ENCODE assay signal across 1 cellular context in the genomic region with DNA sequence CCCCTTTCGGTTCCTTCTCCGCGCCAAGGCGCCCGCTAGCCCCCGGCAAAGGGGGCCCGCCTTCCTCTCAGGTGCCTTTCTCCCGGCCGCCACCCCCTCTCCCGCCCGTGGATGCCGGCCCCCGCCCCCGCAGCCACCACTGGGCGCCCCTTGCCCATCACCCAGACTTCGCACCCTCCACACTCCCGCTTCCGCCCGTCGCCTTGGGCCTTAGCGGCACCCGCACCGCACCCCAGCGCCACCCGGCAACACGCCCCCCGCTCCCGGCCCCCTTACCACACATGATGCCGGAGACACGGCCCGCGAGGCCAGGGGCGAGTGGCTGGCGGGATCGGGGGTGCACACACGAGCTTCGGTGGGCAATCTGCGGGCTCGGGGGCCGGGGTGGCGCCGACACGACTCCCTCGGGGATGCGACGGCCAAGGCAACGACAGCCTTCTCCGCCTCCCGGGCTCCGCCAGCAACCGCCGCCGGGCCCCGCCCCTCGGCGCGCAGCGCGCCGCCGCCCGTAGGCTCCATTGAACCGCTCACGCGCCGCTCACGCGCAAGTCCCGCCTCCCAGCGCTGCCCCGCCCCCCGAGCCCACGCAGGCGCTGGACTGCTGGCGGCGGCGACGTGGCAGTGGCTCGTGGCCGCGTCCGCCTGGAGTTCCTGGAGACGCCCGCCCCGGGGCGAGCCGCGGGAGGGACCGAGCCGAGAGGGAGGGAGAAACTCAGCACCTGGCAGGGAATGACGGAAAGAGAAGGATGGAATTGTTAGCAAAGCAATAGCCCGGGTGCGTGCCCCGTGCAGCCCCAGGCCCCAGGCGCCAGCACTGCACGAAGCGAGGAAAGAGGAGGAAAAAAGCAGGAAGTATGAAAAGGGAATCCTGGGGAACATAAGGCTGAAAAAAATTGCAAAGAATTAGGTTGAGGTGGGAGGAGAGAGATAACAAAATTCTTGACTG.
A peak's percentile ranks its signal among the peaks of the same experiment; 100 is the strongest.
TF ChIP-seq lines count a peak whose summit lies in the region.

Gene GFPT1 (minus strand): TSS at position 439 of the 946 bp plus-strand sequence. CDS start 156 bp downstream, at position 283.

TF ChIP-seq in HepG2, 621 proteins besides CTCF, POLR2A, EP300 and RAD21 (continued from another document and continues in another):
- 0 out of 2 replicates have a peak, but pooled peaks have one; percentile 82 for TF ChIP-seq ATF5 (CRISPR knock-in tag; IDR thresholded peaks at IDR 0.05; ENCODE audit: low read depth)
- TF ChIP-seq TERF1 (CRISPR knock-in tag; IDR thresholded peaks at IDR 0.05): 0 out of 2 replicates have a peak, but pooled peaks have one; percentile 22
- TF ChIP-seq ZNF670 (CRISPR knock-in tag; IDR thresholded peaks at IDR 0.05; ENCODE audit: borderline replicate concordance): peak; percentile 93; the same call in 1 of the 2 replicates
- 0 out of 2 replicates have a peak, but pooled peaks have one; percentile 58 for TF ChIP-seq ZNF597 (CRISPR knock-in tag; IDR thresholded peaks at IDR 0.05)
- peak; percentile 56 for TF ChIP-seq ZNF781 (CRISPR knock-in tag; IDR thresholded peaks at IDR 0.05; ENCODE audit: borderline replicate concordance, not compliant biosample characterization)
- peak; percentile 81; the same call in 1 of the 2 replicates for TF ChIP-seq ZSCAN12 (CRISPR knock-in tag; IDR thresholded peaks at IDR 0.05)
- no peak for TF ChIP-seq NFIB (CRISPR knock-in tag; IDR thresholded peaks at IDR 0.05; ENCODE audit: borderline replicate concordance)
- TF ChIP-seq KLF9 (CRISPR knock-in tag; IDR thresholded peaks at IDR 0.05; ENCODE audit: low read depth): peak; percentile 35; the same call in 1 of the 2 replicates
- TF ChIP-seq NAIF1 (CRISPR knock-in tag; IDR thresholded peaks at IDR 0.05; ENCODE audit: borderline replicate concordance): no peak
- TF ChIP-seq KLF16 (CRISPR knock-in tag; IDR thresholded peaks at IDR 0.05): peak; percentile 73 to 81; a peak in 2 of 4 replicates
- TF ChIP-seq, protein P1, sequence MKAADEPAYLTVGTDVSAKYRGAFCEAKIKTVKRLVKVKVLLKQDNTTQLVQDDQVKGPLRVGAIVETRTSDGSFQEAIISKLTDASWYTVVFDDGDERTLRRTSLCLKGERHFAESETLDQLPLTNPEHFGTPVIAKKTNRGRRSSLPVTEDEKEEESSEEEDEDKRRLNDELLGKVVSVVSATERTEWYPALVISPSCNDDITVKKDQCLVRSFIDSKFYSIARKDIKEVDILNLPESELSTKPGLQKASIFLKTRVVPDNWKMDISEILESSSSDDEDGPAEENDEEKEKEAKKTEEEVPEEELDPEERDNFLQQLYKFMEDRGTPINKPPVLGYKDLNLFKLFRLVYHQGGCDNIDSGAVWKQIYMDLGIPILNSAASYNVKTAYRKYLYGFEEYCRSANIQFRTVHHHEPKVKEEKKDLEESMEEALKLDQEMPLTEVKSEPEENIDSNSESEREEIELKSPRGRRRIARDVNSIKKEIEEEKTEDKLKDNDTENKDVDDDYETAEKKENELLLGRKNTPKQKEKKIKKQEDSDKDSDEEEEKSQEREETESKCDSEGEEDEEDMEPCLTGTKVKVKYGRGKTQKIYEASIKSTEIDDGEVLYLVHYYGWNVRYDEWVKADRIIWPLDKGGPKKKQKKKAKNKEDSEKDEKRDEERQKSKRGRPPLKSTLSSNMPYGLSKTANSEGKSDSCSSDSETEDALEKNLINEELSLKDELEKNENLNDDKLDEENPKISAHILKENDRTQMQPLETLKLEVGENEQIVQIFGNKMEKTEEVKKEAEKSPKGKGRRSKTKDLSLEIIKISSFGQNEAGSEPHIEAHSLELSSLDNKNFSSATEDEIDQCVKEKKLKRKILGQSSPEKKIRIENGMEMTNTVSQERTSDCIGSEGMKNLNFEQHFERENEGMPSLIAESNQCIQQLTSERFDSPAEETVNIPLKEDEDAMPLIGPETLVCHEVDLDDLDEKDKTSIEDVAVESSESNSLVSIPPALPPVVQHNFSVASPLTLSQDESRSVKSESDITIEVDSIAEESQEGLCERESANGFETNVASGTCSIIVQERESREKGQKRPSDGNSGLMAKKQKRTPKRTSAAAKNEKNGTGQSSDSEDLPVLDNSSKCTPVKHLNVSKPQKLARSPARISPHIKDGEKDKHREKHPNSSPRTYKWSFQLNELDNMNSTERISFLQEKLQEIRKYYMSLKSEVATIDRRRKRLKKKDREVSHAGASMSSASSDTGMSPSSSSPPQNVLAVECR (CRISPR knock-in tag; IDR thresholded peaks at IDR 0.05; ENCODE audit: borderline replicate concordance): peak; percentile 97
- peak; percentile 60; the same call in 1 of the 2 replicates for TF ChIP-seq ZBTB10 (CRISPR knock-in tag; IDR thresholded peaks at IDR 0.05; ENCODE audit: borderline replicate concordance)
- TF ChIP-seq CREB3 (CRISPR knock-in tag; IDR thresholded peaks at IDR 0.05): no peak
- peak; percentile 92 for TF ChIP-seq MEIS1 (CRISPR knock-in tag; IDR thresholded peaks at IDR 0.05; ENCODE audit: borderline replicate concordance)
- TF ChIP-seq RFX1 (IDR thresholded peaks at IDR 0.05): no peak
- TF ChIP-seq NR2F6 (IDR thresholded peaks at IDR 0.05): no peak
- 0 out of 2 replicates have a peak, but pooled peaks have one; percentile 10 for TF ChIP-seq NR2F6 (CRISPR knock-in tag; IDR thresholded peaks at IDR 0.05)
- no peak for TF ChIP-seq ZNF713 (CRISPR knock-in tag; IDR thresholded peaks at IDR 0.05)
- peak; percentile 87 for TF ChIP-seq BHLHE40 (IDR thresholded peaks at IDR 0.05; ENCODE audit: low read length)
- TF ChIP-seq ZFP36L1 (CRISPR knock-in tag; IDR thresholded peaks at IDR 0.05): no peak; the same call in 1 of the 2 replicates
- peak; percentile 94 for TF ChIP-seq POLR2AphosphoS5 (IDR thresholded peaks at IDR 0.05; ENCODE audit: low read depth, low read length)
- TF ChIP-seq KLF13 (CRISPR knock-in tag; IDR thresholded peaks at IDR 0.05): peak; percentile 61; the same call in 1 of the 2 replicates
- TF ChIP-seq, protein P2, sequence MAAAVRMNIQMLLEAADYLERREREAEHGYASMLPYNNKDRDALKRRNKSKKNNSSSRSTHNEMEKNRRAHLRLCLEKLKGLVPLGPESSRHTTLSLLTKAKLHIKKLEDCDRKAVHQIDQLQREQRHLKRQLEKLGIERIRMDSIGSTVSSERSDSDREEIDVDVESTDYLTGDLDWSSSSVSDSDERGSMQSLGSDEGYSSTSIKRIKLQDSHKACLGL (CRISPR knock-in tag; IDR thresholded peaks at IDR 0.05): peak; percentile 73
- no peak for TF ChIP-seq ZNF260 (CRISPR knock-in tag; IDR thresholded peaks at IDR 0.05; ENCODE audit: borderline replicate concordance, low read depth)
- TF ChIP-seq STAG1 (CRISPR knock-in tag; IDR thresholded peaks at IDR 0.05): no peak
- TF ChIP-seq SAFB2 (CRISPR knock-in tag; IDR thresholded peaks at IDR 0.05; ENCODE audit: borderline replicate concordance, low read depth): peak; percentile 99
- peak; percentile 97 for TF ChIP-seq ZNF225 (CRISPR knock-in tag; IDR thresholded peaks at IDR 0.05)
- no peak; the same call in 1 of the 2 replicates for TF ChIP-seq NFAT5 (CRISPR knock-in tag; IDR thresholded peaks at IDR 0.05)
- TF ChIP-seq TIGD3 (CRISPR knock-in tag; IDR thresholded peaks at IDR 0.05; ENCODE audit: borderline replicate concordance): peak; percentile 84
- TF ChIP-seq RELA (CRISPR knock-in tag; IDR thresholded peaks at IDR 0.05): no peak
